In the genomic region with DNA sequence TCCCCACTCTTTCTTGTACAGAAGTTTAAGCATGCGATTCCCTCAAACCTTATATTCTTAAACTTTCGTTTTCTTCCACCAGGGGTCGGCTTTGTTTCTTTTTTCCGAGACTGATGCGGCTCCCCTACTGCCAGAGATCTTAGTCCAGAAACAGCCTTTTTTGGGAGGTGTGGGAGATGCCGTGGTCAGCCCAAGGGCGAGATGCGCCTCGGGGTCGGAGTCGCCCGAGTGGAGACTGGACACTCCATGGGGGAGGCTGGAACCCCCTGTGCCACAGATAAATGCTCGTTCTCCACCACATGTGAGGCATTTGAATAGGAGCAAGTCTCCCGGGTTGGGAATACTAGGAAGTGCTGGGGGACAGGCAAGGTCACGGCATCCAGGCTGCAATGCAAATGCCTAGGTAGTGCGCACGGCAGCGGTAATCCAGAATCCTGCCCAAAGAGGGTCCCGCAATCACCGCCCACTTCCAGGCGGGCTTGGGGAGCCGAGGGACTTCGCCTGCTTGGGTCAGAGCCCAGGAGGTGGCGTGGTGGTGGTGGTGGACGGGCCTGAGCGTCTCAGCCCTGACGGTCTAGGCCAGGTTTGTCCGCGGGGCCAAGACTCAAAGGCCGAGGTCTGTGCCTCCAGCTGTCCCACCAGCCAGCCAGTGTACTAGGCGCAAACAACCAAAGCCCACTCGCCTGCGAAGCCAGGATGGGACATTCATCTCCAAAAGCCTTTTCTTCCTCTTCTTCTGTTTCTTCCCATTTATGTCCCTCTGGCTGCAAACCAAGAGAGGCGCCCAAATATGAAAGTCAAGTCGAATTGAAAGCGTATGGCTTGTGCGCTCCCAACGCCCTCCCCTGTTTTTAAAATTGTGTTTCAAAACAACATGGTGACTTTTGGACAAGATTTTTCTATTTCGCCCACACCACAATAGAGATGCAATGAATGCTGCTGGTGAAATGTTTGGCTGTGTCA, we compare ENCODE assay signal across 1 cellular context.
TF ChIP-seq lines count a peak whose summit lies in the region.

No MANE protein-coding gene starts in this region.

TF ChIP-seq in HepG2, 621 proteins besides CTCF, POLR2A, EP300 and RAD21 (continued from another document and continues in another):
- TF ChIP-seq LCORL (IDR thresholded peaks at IDR 0.05) (no peak), LCORL (CRISPR knock-in tag; IDR thresholded peaks at IDR 0.05) (peak; percentile 40; the same call in 1 of the 2 replicates), ZNF350 (CRISPR knock-in tag; IDR thresholded peaks at IDR 0.05; ENCODE audit: borderline replicate concordance, low read depth) (peak; percentile 37; the same call in 1 of the 2 replicates), SMC3 (IDR thresholded peaks at IDR 0.05; ENCODE audit: low read length) (peak; percentile 78), AGO2 (optimal IDR thresholded peaks at IDR 0.05; ENCODE audit: low read depth, low read length) (no peak), GATAD1 (CRISPR knock-in tag; IDR thresholded peaks at IDR 0.05) (no peak), MXD4 (CRISPR knock-in tag; IDR thresholded peaks at IDR 0.05) (0 out of 2 replicates have a peak, but pooled peaks have one; percentile 27), AGO1 (IDR thresholded peaks at IDR 0.05; ENCODE audit: low read depth, low read length, poor library complexity, severe bottlenecking) (no peak), SOX13 (IDR thresholded peaks at IDR 0.05) (no peak), SOX13 (CRISPR knock-in tag; conservative IDR thresholded peaks at IDR 0.05 in 1 of 2, IDR thresholded peaks at IDR 0.05 in 1 of 2) (no peak), RBFOX2 (IDR thresholded peaks at IDR 0.05; ENCODE audit: low read depth, low read length) (no peak), KAT7 (CRISPR knock-in tag; IDR thresholded peaks at IDR 0.05; ENCODE audit: borderline replicate concordance) (no peak), MAZ (IDR thresholded peaks at IDR 0.05; ENCODE audit: borderline replicate concordance, low read depth, low read length) (no peak), MAZ (CRISPR knock-in tag; IDR thresholded peaks at IDR 0.05; ENCODE audit: low read depth) (peak; percentile 38; the same call in 1 of the 2 replicates), XRCC5 (optimal IDR thresholded peaks at IDR 0.05; ENCODE audit: low read length) (peak; percentile 19), MEF2D (CRISPR knock-in tag; IDR thresholded peaks at IDR 0.05) (no peak), TEAD3 (CRISPR knock-in tag; optimal IDR thresholded peaks at IDR 0.05; ENCODE audit: borderline replicate concordance) (peak; percentile 5), CBFB (CRISPR knock-in tag; IDR thresholded peaks at IDR 0.05) (0 out of 2 replicates have a peak, but pooled peaks have one; percentile 26), ATF1 (CRISPR knock-in tag; IDR thresholded peaks at IDR 0.05) (no peak), HIVEP1 (CRISPR knock-in tag; IDR thresholded peaks at IDR 0.05) (0 out of 2 replicates have a peak, but pooled peaks have one; percentile 38)
- TF ChIP-seq, protein P1, sequence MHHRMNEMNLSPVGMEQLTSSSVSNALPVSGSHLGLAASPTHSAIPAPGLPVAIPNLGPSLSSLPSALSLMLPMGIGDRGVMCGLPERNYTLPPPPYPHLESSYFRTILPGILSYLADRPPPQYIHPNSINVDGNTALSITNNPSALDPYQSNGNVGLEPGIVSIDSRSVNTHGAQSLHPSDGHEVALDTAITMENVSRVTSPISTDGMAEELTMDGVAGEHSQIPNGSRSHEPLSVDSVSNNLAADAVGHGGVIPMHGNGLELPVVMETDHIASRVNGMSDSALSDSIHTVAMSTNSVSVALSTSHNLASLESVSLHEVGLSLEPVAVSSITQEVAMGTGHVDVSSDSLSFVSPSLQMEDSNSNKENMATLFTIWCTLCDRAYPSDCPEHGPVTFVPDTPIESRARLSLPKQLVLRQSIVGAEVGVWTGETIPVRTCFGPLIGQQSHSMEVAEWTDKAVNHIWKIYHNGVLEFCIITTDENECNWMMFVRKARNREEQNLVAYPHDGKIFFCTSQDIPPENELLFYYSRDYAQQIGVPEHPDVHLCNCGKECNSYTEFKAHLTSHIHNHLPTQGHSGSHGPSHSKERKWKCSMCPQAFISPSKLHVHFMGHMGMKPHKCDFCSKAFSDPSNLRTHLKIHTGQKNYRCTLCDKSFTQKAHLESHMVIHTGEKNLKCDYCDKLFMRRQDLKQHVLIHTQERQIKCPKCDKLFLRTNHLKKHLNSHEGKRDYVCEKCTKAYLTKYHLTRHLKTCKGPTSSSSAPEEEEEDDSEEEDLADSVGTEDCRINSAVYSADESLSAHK (CRISPR knock-in tag; IDR thresholded peaks at IDR 0.05; ENCODE audit: borderline replicate concordance) = no peak
- TF ChIP-seq, protein P2, sequence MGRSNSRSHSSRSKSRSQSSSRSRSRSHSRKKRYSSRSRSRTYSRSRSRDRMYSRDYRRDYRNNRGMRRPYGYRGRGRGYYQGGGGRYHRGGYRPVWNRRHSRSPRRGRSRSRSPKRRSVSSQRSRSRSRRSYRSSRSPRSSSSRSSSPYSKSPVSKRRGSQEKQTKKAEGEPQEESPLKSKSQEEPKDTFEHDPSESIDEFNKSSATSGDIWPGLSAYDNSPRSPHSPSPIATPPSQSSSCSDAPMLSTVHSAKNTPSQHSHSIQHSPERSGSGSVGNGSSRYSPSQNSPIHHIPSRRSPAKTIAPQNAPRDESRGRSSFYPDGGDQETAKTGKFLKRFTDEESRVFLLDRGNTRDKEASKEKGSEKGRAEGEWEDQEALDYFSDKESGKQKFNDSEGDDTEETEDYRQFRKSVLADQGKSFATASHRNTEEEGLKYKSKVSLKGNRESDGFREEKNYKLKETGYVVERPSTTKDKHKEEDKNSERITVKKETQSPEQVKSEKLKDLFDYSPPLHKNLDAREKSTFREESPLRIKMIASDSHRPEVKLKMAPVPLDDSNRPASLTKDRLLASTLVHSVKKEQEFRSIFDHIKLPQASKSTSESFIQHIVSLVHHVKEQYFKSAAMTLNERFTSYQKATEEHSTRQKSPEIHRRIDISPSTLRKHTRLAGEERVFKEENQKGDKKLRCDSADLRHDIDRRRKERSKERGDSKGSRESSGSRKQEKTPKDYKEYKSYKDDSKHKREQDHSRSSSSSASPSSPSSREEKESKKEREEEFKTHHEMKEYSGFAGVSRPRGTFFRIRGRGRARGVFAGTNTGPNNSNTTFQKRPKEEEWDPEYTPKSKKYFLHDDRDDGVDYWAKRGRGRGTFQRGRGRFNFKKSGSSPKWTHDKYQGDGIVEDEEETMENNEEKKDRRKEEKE (IDR thresholded peaks at IDR 0.05) = no peak
- TF ChIP-seq, protein P3, sequence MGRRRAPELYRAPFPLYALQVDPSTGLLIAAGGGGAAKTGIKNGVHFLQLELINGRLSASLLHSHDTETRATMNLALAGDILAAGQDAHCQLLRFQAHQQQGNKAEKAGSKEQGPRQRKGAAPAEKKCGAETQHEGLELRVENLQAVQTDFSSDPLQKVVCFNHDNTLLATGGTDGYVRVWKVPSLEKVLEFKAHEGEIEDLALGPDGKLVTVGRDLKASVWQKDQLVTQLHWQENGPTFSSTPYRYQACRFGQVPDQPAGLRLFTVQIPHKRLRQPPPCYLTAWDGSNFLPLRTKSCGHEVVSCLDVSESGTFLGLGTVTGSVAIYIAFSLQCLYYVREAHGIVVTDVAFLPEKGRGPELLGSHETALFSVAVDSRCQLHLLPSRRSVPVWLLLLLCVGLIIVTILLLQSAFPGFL (CRISPR knock-in tag; IDR thresholded peaks at IDR 0.05) = no peak
- TF ChIP-seq, protein P4, sequence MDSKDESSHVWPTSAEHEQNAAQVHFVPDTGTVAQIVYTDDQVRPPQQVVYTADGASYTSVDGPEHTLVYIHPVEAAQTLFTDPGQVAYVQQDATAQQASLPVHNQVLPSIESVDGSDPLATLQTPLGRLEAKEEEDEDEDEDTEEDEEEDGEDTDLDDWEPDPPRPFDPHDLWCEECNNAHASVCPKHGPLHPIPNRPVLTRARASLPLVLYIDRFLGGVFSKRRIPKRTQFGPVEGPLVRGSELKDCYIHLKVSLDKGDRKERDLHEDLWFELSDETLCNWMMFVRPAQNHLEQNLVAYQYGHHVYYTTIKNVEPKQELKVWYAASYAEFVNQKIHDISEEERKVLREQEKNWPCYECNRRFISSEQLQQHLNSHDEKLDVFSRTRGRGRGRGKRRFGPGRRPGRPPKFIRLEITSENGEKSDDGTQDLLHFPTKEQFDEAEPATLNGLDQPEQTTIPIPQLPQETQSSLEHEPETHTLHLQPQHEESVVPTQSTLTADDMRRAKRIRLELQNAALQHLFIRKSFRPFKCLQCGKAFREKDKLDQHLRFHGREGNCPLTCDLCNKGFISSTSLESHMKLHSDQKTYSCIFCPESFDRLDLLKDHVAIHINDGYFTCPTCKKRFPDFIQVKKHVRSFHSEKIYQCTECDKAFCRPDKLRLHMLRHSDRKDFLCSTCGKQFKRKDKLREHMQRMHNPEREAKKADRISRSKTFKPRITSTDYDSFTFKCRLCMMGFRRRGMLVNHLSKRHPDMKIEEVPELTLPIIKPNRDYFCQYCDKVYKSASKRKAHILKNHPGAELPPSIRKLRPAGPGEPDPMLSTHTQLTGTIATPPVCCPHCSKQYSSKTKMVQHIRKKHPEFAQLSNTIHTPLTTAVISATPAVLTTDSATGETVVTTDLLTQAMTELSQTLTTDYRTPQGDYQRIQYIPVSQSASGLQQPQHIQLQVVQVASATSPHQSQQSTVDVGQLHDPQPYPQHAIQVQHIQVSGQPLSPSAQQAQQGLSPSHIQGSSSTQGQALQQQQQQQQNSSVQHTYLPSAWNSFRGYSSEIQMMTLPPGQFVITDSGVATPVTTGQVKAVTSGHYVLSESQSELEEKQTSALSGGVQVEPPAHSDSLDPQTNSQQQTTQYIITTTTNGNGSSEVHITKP (CRISPR knock-in tag; IDR thresholded peaks at IDR 0.05; ENCODE audit: low read depth) = no peak
- TF ChIP-seq, protein P5, sequence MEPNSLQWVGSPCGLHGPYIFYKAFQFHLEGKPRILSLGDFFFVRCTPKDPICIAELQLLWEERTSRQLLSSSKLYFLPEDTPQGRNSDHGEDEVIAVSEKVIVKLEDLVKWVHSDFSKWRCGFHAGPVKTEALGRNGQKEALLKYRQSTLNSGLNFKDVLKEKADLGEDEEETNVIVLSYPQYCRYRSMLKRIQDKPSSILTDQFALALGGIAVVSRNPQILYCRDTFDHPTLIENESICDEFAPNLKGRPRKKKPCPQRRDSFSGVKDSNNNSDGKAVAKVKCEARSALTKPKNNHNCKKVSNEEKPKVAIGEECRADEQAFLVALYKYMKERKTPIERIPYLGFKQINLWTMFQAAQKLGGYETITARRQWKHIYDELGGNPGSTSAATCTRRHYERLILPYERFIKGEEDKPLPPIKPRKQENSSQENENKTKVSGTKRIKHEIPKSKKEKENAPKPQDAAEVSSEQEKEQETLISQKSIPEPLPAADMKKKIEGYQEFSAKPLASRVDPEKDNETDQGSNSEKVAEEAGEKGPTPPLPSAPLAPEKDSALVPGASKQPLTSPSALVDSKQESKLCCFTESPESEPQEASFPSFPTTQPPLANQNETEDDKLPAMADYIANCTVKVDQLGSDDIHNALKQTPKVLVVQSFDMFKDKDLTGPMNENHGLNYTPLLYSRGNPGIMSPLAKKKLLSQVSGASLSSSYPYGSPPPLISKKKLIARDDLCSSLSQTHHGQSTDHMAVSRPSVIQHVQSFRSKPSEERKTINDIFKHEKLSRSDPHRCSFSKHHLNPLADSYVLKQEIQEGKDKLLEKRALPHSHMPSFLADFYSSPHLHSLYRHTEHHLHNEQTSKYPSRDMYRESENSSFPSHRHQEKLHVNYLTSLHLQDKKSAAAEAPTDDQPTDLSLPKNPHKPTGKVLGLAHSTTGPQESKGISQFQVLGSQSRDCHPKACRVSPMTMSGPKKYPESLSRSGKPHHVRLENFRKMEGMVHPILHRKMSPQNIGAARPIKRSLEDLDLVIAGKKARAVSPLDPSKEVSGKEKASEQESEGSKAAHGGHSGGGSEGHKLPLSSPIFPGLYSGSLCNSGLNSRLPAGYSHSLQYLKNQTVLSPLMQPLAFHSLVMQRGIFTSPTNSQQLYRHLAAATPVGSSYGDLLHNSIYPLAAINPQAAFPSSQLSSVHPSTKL (CRISPR knock-in tag; IDR thresholded peaks at IDR 0.05) = no peak
- TF ChIP-seq, protein P6, sequence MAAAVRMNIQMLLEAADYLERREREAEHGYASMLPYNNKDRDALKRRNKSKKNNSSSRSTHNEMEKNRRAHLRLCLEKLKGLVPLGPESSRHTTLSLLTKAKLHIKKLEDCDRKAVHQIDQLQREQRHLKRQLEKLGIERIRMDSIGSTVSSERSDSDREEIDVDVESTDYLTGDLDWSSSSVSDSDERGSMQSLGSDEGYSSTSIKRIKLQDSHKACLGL (CRISPR knock-in tag; IDR thresholded peaks at IDR 0.05) = no peak
